21 cellular contexts compared by ENCODE assay signal in the genomic region with DNA sequence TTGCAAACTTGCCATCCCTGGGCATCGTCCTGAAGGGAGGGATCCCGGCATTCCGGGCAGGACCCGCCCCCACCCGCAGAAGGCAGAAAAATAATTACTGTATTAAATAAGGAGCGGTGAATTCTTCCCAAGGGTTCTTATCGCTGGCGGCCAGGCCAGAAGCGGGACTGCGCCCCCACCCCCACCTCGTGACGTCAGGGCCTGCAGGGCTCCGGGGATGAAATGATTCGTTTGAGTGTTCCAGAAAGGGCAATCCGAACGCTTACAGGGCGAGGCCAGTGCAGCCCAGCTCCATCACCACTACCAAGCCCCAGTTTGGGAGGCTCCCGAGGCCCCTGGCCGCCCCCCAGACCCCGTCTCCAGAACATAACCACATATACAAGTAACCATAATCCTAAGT. TPM values are rescaled to one million over a fixed set of nuclear protein-coding genes. Genes with fewer than 3 reads are reported as not detected.
DNase-seq lines count a peak whose midpoint lies in the region; ATAC-seq and TF ChIP-seq lines count a peak whose summit lies in the region.
"Had no signal": no experiment of that assay in that cellular context is flagged by ENCODE, and none has a peak within 500 bp of the region (broad histone marks: within the 10 kb centered on the region; RNA-seq: fewer than 3 reads in every experiment).

No MANE protein-coding gene starts in this region.

- peak overlapping the region in 1 of 4 donors; percentile 6 for H3K27ac ChIP-seq in transverse colon
- H3K27ac ChIP-seq: 22Rv1, SK-N-MC had no signal

- no peaks in the 10 kb centered on the region for H3K9me3 Mint-ChIP-seq in neural crest cell

- peaks cover 16% of the 10 kb centered on the region for H3K36me3 Mint-ChIP-seq in neural crest cell (ENCODE audit: low read depth)

- 25% methylated on average over 20 of the region's 20 CpGs; no CpG with 5 or more reads in 1 of the 2 donors for WGBS in transverse colon (ENCODE audit: low coverage in 1 of 2), 2 donors

- no peak for TF ChIP-seq CTCF in epithelial cell of esophagus (IDR thresholded peaks at IDR 0.05; ENCODE audit: insufficient read depth, low read depth, low read length, missing control alignments)
- no peak for TF ChIP-seq CTCF in neural crest cell (conservative IDR thresholded peaks at IDR 0.05)
- TF ChIP-seq CTCF in transverse colon (IDR thresholded peaks at IDR 0.05) = no peak

- H3K4me1 Mint-ChIP-seq in neural crest cell = peaks cover 92% of the 10 kb centered on the region
- H3K4me1 Mint-ChIP-seq: activated CD4-positive, alpha-beta memory T cell treated with anti-CD3 and anti-CD28 coated beads, Interleukin-2, amount 10 ng/mL, durations not matched to agents 7 days and 5 days had no signal

- H3K4me3 ChIP-seq in epithelial cell of esophagus (ENCODE audit: low read length) = peak overlapping the region; percentile 4
- H3K4me3 ChIP-seq in transverse colon = no peak overlapping the region
- H3K4me3 ChIP-seq: SK-N-MC had no signal

- no peaks in the 10 kb centered on the region for H3K36me3 ChIP-seq in transverse colon

- TF ChIP-seq EP300 in transverse colon (IDR thresholded peaks at IDR 0.05; ENCODE audit: low read depth) = no peak

- no peaks in the 10 kb centered on the region for H3K9me3 ChIP-seq in transverse colon

- no peak for ATAC-seq in GM18511 (IDR thresholded peaks at IDR 0.05; ENCODE audit: unreplicated experiment)
- ATAC-seq: stimulated activated naive B cell treated with anti-CD40 and anti-IgM and Interleukin-4, amounts not matched to agents 10 μg/mL and 1 μg/mL and 100 μg/mL, for 72 hours had no signal

- in situ Hi-C loops in transverse colon (cut with MboI; ENCODE audit: low pct_ligation_motif_present in 1 of 4, low pct_unique_long_range_greater_than_20kb in 1 of 4, low sequenced_read_pairs in 3 of 4) = loop anchor here in 3 of 4 donors (25.0 kb wide), 2 partner anchors 542 to 967 kb away; no protein-coding TSS in a partner anchor

- peaks cover 3% of the 10 kb centered on the region for H3K27me3 Mint-ChIP-seq in neural crest cell (ENCODE audit: low read depth)

- H3K27me3 ChIP-seq in transverse colon = peaks cover 100% of the 10 kb centered on the region

- DNase-seq in NCI-H2081 (lab: John Stamatoyannopoulos, UW) (peak; percentile 44 to 48), NCI-H2081 treated with DMSO at 0.1 percent for 48 hours (lab: John Stamatoyannopoulos, UW) (no peak), epithelial cell of esophagus (ENCODE audit: low read depth) (peak; percentile 26), neural crest cell (ENCODE audit: low read depth, low spot score) (no peak), transverse colon (no peak), NOMO-1 (lab: John Stamatoyannopoulos, UW; ENCODE audit: unreplicated experiment in 2 of 2) (no peak)
- no peak for DNase-seq in stimulated activated CD4-positive, alpha-beta T cell treated with anti-CD3 and anti-CD28 coated beads, Interleukin-2, amount 100 ng/mL, for 24 hours
- DNase-seq: activated CD4-positive, alpha-beta memory T cell treated with anti-CD3 and anti-CD28 coated beads, Interleukin-2, amount 10 ng/mL, durations not matched to agents 7 days and 5 days; amniotic stem cell; HCEC 1CT; mesenchymal stem cell; NCI-H187; stimulated activated naive B cell treated with anti-CD40 and anti-IgM and Interleukin-4, amounts not matched to agents 10 μg/mL and 1 μg/mL and 100 μg/mL, for 72 hours; trophoblast cell had no signal

- peaks cover 0 to 5% (median 0%) of the 10 kb centered on the region in 4 donors for H3K4me1 ChIP-seq in transverse colon

- H3K27ac Mint-ChIP-seq in neural crest cell (ENCODE audit: unreplicated experiment) = peak overlapping the region; percentile 76
- H3K27ac Mint-ChIP-seq: activated CD4-positive, alpha-beta memory T cell treated with anti-CD3 and anti-CD28 coated beads, Interleukin-2, amount 10 ng/mL, durations not matched to agents 7 days and 5 days; B cell; natural killer cell treated with Interleukin-12 subunit alpha and Interleukin-12 subunit beta and Interleukin-15 and Interleukin-18, amount 100 ng/mL, for 72 hours had no signal

- peak overlapping the region; percentile 78 for H3K4me3 Mint-ChIP-seq in neural crest cell
- H3K4me3 Mint-ChIP-seq: activated CD4-positive, alpha-beta memory T cell treated with anti-CD3 and anti-CD28 coated beads, Interleukin-2, amount 10 ng/mL, durations not matched to agents 7 days and 5 days; B cell; natural killer cell treated with Interleukin-12 subunit alpha and Interleukin-12 subunit beta and Interleukin-15 and Interleukin-18, amount 100 ng/mL, for 72 hours; stimulated activated naive B cell treated with anti-CD40 and anti-IgM and Interleukin-4, amounts not matched to agents 10 μg/mL and 1 μg/mL and 100 μg/mL, for 72 hours had no signal

- intact Hi-C loops in transverse colon (cut with DNase I; ENCODE audit: low total_unique reads) = no loop called here

- no peak for TF ChIP-seq POLR2A in transverse colon (IDR thresholded peaks at IDR 0.05)

RNA-seq across cellular contexts. Expression of gene SOX2, which starts 8.6 kb away (rescaled TPM):
- total RNA-seq in neural crest cell (105 and 110 TPM in 2 replicates), transverse colon (1 to 10 TPM in 1 of 4 donors, under 1 TPM in 2, not detected in 1; 0.60 to 3.2 (median 0.82) TPM)
- total RNA-seq: activated CD4-positive, alpha-beta memory T cell treated with anti-CD3 and anti-CD28 coated beads, Interleukin-2, amount 10 ng/mL, durations not matched to agents 7 days and 5 days; B cell; natural killer cell treated with Interleukin-12 subunit alpha and Interleukin-12 subunit beta and Interleukin-15 and Interleukin-18, amount 100 ng/mL, for 72 hours; pulmonary artery endothelial cell; T-helper 2 cell treated with Interferon-gamma antibody and Interleukin-4, amounts not matched to agents 100 ng/mL and 5 ng/mL, for 36 hours had no signal

Comparison
In these comparisons a context has a peak if more than half of its experiments do, and no peak if none do; other contexts are left out.
1. DNase-seq: peak in NCI-H2081 (2 of 2) and epithelial cell of esophagus (single experiment); none in NCI-H2081 treated with DMSO at 0.1 percent for 48 hours (single experiment), neural crest cell (single experiment), transverse colon (single experiment), NOMO-1 (0 of 2) and stimulated activated CD4-positive, alpha-beta T cell treated with anti-CD3 and anti-CD28 coated beads, Interleukin-2, amount 100 ng/mL, for 24 hours (0 of 2).
2. RNA of gene SOX2, which starts 8.6 kb away (total RNA-seq): 105 to 110 TPM in neural crest cell; 0.60 to 3.2 TPM in transverse colon; every median in the first group is over 10 times any median in the second.